In the genomic region with DNA sequence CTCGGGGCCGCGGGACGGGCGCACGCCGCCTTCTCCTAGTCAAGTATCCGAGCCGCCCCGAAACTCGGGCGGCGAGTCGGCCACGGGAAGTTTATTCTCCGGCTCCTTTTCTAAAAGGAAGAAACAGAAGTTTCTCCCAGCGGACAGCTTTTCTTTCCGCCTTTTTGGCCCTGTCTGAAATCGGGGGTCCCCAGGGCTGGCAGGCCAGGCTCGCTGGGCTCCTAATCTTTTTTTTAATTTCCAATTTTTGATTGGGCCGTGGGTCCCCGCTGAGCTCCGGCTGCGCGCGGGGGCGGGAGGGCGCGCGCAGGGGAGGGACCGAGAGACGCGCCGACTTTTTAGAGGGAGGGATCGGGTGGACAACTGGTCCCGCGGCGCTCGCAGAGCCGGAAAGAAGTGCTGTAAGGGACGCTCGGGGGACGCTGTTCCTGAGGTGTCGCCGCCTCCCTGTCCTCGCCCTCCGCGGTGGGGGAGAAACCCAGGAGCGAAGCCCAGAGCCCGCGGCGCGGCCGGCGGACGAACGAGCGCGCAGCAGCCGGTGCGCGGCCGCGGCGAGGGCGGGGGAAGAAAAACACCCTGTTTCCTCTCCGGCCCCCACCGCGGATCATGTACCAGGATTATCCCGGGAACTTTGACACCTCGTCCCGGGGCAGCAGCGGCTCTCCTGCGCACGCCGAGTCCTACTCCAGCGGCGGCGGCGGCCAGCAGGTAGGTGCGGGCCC, we compare ENCODE assay signal across 8 cellular contexts. TPM values are rescaled to one million over a fixed set of nuclear protein-coding genes. Genes with fewer than 3 reads are reported as not detected.
A peak's percentile ranks its signal among the peaks of the same experiment; 100 is the strongest.
DNase-seq lines count a peak whose midpoint lies in the region; ATAC-seq and TF ChIP-seq lines count a peak whose summit lies in the region.

No MANE protein-coding gene starts in this region.

- ATAC-seq in activated CD8-positive, alpha-beta T cell treated with anti-CD3 and anti-CD28 coated beads for 36 hours = no peak
- peak; percentile 1 for ATAC-seq in effector memory CD8-positive, alpha-beta T cell (replicated peaks)
- no peak for ATAC-seq in HG03025 (IDR thresholded peaks at IDR 0.05; ENCODE audit: low FRiP score, unreplicated experiment)

- WGBS in mesodermal cell (ENCODE audit: insufficient coverage in 2 of 2), 2 experiments = 0% methylated on average over 37 to 72 of the region's 81 CpGs

- peaks cover 37% of the 10 kb centered on the region for H3K4me1 ChIP-seq in mesodermal cell (ENCODE audit: control insufficient read depth, insufficient read depth, low read length, poor library complexity, severe bottlenecking)

- TF ChIP-seq CTCF in activated CD8-positive, alpha-beta T cell treated with anti-CD3 and anti-CD28 coated beads for 36 hours (IDR thresholded peaks at IDR 0.05) = no peak

- H3K27ac ChIP-seq in mesodermal cell (ENCODE audit: low read depth, low read length, severe bottlenecking) = peak overlapping the region; percentile 99

- POLR2A ChIA-PET in activated CD8-positive, alpha-beta T cell treated with anti-CD3 and anti-CD28 coated beads for 36 hours (lab: Charles Lee) = interaction anchor here (0.8 to 1.7 kb wide), 7 partner anchors 8 to 140 kb away, joined by 3 to 12 read pairs (median 7); no protein-coding TSS in a partner anchor

- peak overlapping the region; percentile 95 for H3K27ac Mint-ChIP-seq in activated CD8-positive, alpha-beta T cell treated with anti-CD3 and anti-CD28 coated beads for 36 hours
- H3K27ac Mint-ChIP-seq in effector memory CD8-positive, alpha-beta T cell = peak overlapping the region in 1 of 2 donors; percentile 95
- H3K27ac Mint-ChIP-seq in stimulated activated naive CD8-positive, alpha-beta T cell treated with anti-CD3 and anti-CD28 coated beads, Interleukin-15, Interleukin-2, amounts not matched to agents 100 ng/mL and 50 ng/mL, for 24 hours = peak overlapping the region; percentile 98

- H3K36me3 Mint-ChIP-seq in activated CD8-positive, alpha-beta T cell treated with anti-CD3 and anti-CD28 coated beads for 36 hours (ENCODE audit: low read depth) = peaks cover 14% of the 10 kb centered on the region
- peaks cover 21% of the 10 kb centered on the region for H3K36me3 Mint-ChIP-seq in effector memory CD8-positive, alpha-beta T cell (ENCODE audit: insufficient read depth)
- H3K36me3 Mint-ChIP-seq in stimulated activated naive CD8-positive, alpha-beta T cell treated with anti-CD3 and anti-CD28 coated beads, Interleukin-15, Interleukin-2, amounts not matched to agents 100 ng/mL and 50 ng/mL, for 24 hours (ENCODE audit: low read depth) = peaks cover 4% of the 10 kb centered on the region

- no peaks in the 10 kb centered on the region for H3K27me3 Mint-ChIP-seq in activated CD8-positive, alpha-beta T cell treated with anti-CD3 and anti-CD28 coated beads for 36 hours
- H3K27me3 Mint-ChIP-seq in effector memory CD8-positive, alpha-beta T cell = no peaks in the 10 kb centered on the region
- H3K27me3 Mint-ChIP-seq in stimulated activated naive CD8-positive, alpha-beta T cell treated with anti-CD3 and anti-CD28 coated beads, Interleukin-15, Interleukin-2, amounts not matched to agents 100 ng/mL and 50 ng/mL, for 24 hours = no peaks in the 10 kb centered on the region

- H3K9me3 Mint-ChIP-seq in activated CD8-positive, alpha-beta T cell treated with anti-CD3 and anti-CD28 coated beads for 36 hours = no peaks in the 10 kb centered on the region
- no peaks in the 10 kb centered on the region for H3K9me3 Mint-ChIP-seq in effector memory CD8-positive, alpha-beta T cell
- no peaks in the 10 kb centered on the region for H3K9me3 Mint-ChIP-seq in stimulated activated naive CD8-positive, alpha-beta T cell treated with anti-CD3 and anti-CD28 coated beads, Interleukin-15, Interleukin-2, amounts not matched to agents 100 ng/mL and 50 ng/mL, for 24 hours

- CTCF ChIA-PET in activated CD8-positive, alpha-beta T cell treated with anti-CD3 and anti-CD28 coated beads for 36 hours (lab: Charles Lee) = interaction anchor here (0.7 to 1.2 kb wide), 2 partner anchors 31 to 60 kb away, joined by 3 to 4 read pairs; no protein-coding TSS in a partner anchor

- no peaks in the 10 kb centered on the region for H3K27me3 ChIP-seq in MG63

- no peaks in the 10 kb centered on the region for H3K9me3 ChIP-seq in MG63
- H3K9me3 ChIP-seq in mesodermal cell (ENCODE audit: control insufficient read depth, low read length) = no peaks in the 10 kb centered on the region

- H3K4me1 Mint-ChIP-seq in activated CD8-positive, alpha-beta T cell treated with anti-CD3 and anti-CD28 coated beads for 36 hours (ENCODE audit: low read depth) = peaks cover 30% of the 10 kb centered on the region
- H3K4me1 Mint-ChIP-seq in effector memory CD8-positive, alpha-beta T cell (ENCODE audit: low read depth in 2 of 2) = peaks cover 19 to 25% of the 10 kb centered on the region in 2 donors
- peaks cover 26% of the 10 kb centered on the region for H3K4me1 Mint-ChIP-seq in stimulated activated naive CD8-positive, alpha-beta T cell treated with anti-CD3 and anti-CD28 coated beads, Interleukin-15, Interleukin-2, amounts not matched to agents 100 ng/mL and 50 ng/mL, for 24 hours (ENCODE audit: low read depth)

- H3K4me3 Mint-ChIP-seq in activated CD8-positive, alpha-beta T cell treated with anti-CD3 and anti-CD28 coated beads for 36 hours = no peak overlapping the region
- no peak overlapping the region for H3K4me3 Mint-ChIP-seq in effector memory CD8-positive, alpha-beta T cell
- no peak overlapping the region for H3K4me3 Mint-ChIP-seq in stimulated activated naive CD8-positive, alpha-beta T cell treated with anti-CD3 and anti-CD28 coated beads, Interleukin-15, Interleukin-2, amounts not matched to agents 100 ng/mL and 50 ng/mL, for 24 hours

- H3K4me3 ChIP-seq in MG63 (peak overlapping the region; percentile 92), mesodermal cell (ENCODE audit: extremely low read depth, insufficient read depth, low read length, poor library complexity, severe bottlenecking) (peak overlapping the region; percentile 90)

- H3K36me3 ChIP-seq in MG63 = peaks cover 37% of the 10 kb centered on the region
- H3K36me3 ChIP-seq in mesodermal cell (ENCODE audit: control insufficient read depth, insufficient read depth, low read length) = peaks cover 25% of the 10 kb centered on the region

- DNase-seq in EH (ENCODE audit: low read depth) (peak; percentile 72), MG63 (peak; percentile 61), cortex of kidney (lab: John Stamatoyannopoulos, UW) (no peak)
- peak; percentile 62 for DNase-seq in activated CD8-positive, alpha-beta T cell treated with anti-CD3 and anti-CD28 coated beads for 36 hours
- peak; percentile 53 to 63 (median 53) for DNase-seq in effector memory CD8-positive, alpha-beta T cell

- intact Hi-C loops in activated CD8-positive, alpha-beta T cell treated with anti-CD3 and anti-CD28 coated beads for 36 hours (cut with micrococcal nuclease) = loop anchor here (5.0 to 10.0 kb wide), 2 partner anchors 54 to 678 kb away; no protein-coding TSS in a partner anchor

RNA-seq across cellular contexts. Expression of gene FOSL2, which starts 0.6 kb away (rescaled TPM):
- total RNA-seq in MG63 (2014; rRNA removed; shearing (Covaris generic); ENCODE audit: low replicate concordance) = 32.7 and 46.9 TPM in 2 replicates
- 100 to 1,000 TPM; 114 to 119 TPM for total RNA-seq in activated CD8-positive, alpha-beta T cell treated with anti-CD3 and anti-CD28 coated beads for 36 hours
- polyA plus RNA-seq in mesodermal cell (2013, experiment 1 of 2) = 27.5 TPM
- polyA plus RNA-seq in mesodermal cell (2013, experiment 2 of 2) = 28.4 TPM
